26 cellular contexts compared by ENCODE assay signal in the genomic region with DNA sequence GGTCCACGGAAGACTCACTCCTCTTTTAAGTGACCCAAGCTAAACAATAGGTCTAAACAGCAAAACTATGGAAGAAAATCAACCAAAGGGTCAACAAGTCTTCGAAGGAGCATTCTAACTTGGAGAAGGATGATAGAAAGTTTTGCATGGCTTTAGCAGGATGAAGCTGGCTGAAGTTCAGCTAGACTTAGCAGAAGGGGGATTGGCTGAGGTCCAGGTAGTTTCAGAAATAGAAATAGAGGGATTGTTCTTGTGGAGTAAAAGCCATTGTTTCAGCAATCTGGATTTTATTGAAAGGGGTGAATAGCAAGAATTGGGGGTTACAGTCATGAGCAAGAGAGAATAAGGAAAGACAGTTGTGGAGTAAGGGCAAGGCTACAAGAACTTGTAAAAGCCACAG.
"Had no signal": no experiment of that assay in that cellular context is flagged by ENCODE, and none has a peak within 500 bp of the region (broad histone marks: within the 10 kb centered on the region; RNA-seq: fewer than 3 reads in every experiment).

No MANE protein-coding gene starts in this region.

- H3K4me3 ChIP-seq: coronary artery, gastrocnemius medialis, heart right ventricle, left lung, lower lobe of right lung, psoas muscle, spleen, tibial artery, upper lobe of left lung, uterus had no signal

- H3K36me3 ChIP-seq: gastrocnemius medialis, heart right ventricle, left lung, lower lobe of right lung, spleen, tibial artery, upper lobe of left lung, uterus had no signal

- H3K27me3 ChIP-seq: gastrocnemius medialis, heart right ventricle, left lung, spleen, tibial artery, upper lobe of left lung, uterus had no signal

- H3K4me1 Mint-ChIP-seq: endodermal cell; stimulated activated memory B cell treated with anti-CD40 and anti-IgM and Interleukin-4, amounts not matched to agents 10 μg/mL and 1 μg/mL and 100 μg/mL, for 72 hours had no signal

- H3K9me3 ChIP-seq: gastrocnemius medialis, lower lobe of right lung, psoas muscle, tibial artery, upper lobe of left lung, uterus had no signal

- H3K27ac ChIP-seq: gastrocnemius medialis, heart right ventricle, lower lobe of right lung, psoas muscle, spleen, upper lobe of left lung, uterus had no signal

- ATAC-seq: gastrocnemius medialis; heart right ventricle; left lung; lower lobe of right lung; natural killer cell treated with Interleukin-12 subunit alpha and Interleukin-12 subunit beta and Interleukin-15 and Interleukin-18, amount 100 ng/mL, for 72 hours; psoas muscle; sciatic nerve; stimulated activated memory B cell treated with anti-CD40 and anti-IgM and Interleukin-4, amounts not matched to agents 10 μg/mL and 1 μg/mL and 100 μg/mL, for 72 hours had no signal

- H3K36me3 Mint-ChIP-seq: stimulated activated memory B cell treated with anti-CD40 and anti-IgM and Interleukin-4, amounts not matched to agents 10 μg/mL and 1 μg/mL and 100 μg/mL, for 72 hours had no signal

- H3K9me3 Mint-ChIP-seq: endodermal cell; stimulated activated memory B cell treated with anti-CD40 and anti-IgM and Interleukin-4, amounts not matched to agents 10 μg/mL and 1 μg/mL and 100 μg/mL, for 72 hours had no signal

- H3K27me3 Mint-ChIP-seq: natural killer cell treated with Interleukin-12 subunit alpha and Interleukin-12 subunit beta and Interleukin-15 and Interleukin-18, amount 100 ng/mL, for 72 hours; stimulated activated memory B cell treated with anti-CD40 and anti-IgM and Interleukin-4, amounts not matched to agents 10 μg/mL and 1 μg/mL and 100 μg/mL, for 72 hours; stimulated activated naive CD8-positive, alpha-beta T cell treated with anti-CD3 and anti-CD28 coated beads, Interleukin-15, Interleukin-2, amounts not matched to agents 100 ng/mL and 50 ng/mL, for 24 hours had no signal

- FAIRE-seq: endothelial cell of umbilical vein, islet of Langerhans had no signal

- H3K27ac Mint-ChIP-seq: endodermal cell; natural killer cell treated with Interleukin-12 subunit alpha and Interleukin-12 subunit beta and Interleukin-15 and Interleukin-18, amount 100 ng/mL, for 72 hours; stimulated activated memory B cell treated with anti-CD40 and anti-IgM and Interleukin-4, amounts not matched to agents 10 μg/mL and 1 μg/mL and 100 μg/mL, for 72 hours; stimulated activated naive CD8-positive, alpha-beta T cell treated with anti-CD3 and anti-CD28 coated beads, Interleukin-15, Interleukin-2, amounts not matched to agents 100 ng/mL and 50 ng/mL, for 24 hours had no signal

- H3K4me1 ChIP-seq: gastrocnemius medialis, heart right ventricle, lower lobe of right lung, psoas muscle, spleen, upper lobe of left lung, uterus had no signal

- DNase-seq: effector CD4-positive, alpha-beta T cell; endodermal cell; erythroblast; gastrocnemius medialis; heart right ventricle; hypothalamus; left lung; lower lobe of right lung; mesenchymal stem cell; midbrain; psoas muscle; retina; spleen; stimulated activated CD4-positive, alpha-beta T cell treated with anti-CD3 and anti-CD28 coated beads, Interleukin-15, amount 100 ng/mL, for 24 hours; stimulated activated CD4-positive, alpha-beta T cell treated with anti-CD3 and anti-CD28 coated beads, Interleukin-1b, Interleukin-23, amount 100 ng/mL, for 48 hours; stimulated activated CD4-positive, alpha-beta T cell treated with anti-CD3 and anti-CD28 coated beads, Interleukin-4, amount 100 ng/mL, for 24 hours; tibial artery; upper lobe of left lung; uterus had no signal

- H3K4me3 Mint-ChIP-seq: endodermal cell; natural killer cell treated with Interleukin-12 subunit alpha and Interleukin-12 subunit beta and Interleukin-15 and Interleukin-18, amount 100 ng/mL, for 72 hours; stimulated activated memory B cell treated with anti-CD40 and anti-IgM and Interleukin-4, amounts not matched to agents 10 μg/mL and 1 μg/mL and 100 μg/mL, for 72 hours; stimulated activated naive CD8-positive, alpha-beta T cell treated with anti-CD3 and anti-CD28 coated beads, Interleukin-15, Interleukin-2, amounts not matched to agents 100 ng/mL and 50 ng/mL, for 24 hours had no signal
